Comparison of ENCODE assay signal across 24 cellular contexts in the genomic region with DNA sequence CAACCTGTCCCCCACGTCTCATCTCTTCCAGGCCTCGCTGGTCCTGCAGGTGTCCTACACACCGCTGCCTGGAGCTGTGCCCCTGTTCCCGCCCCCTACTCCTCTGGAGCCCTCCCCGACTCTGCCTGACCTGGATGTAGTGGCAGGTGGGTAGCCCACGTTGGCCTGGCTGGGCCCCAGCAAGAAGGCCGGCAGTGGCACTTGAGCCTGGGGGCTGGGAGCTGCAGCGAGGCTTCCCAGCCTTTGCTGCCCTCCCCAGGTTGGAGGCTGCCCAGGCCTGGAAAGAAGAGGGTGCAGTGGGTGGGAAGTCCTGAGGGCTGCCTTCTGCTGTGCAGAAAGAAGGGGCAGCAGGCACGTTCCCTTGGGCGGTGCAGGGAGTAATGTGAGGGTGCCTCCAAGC.
"Had no signal": no experiment of that assay in that cellular context is flagged by ENCODE, and none has a peak within 500 bp of the region (broad histone marks: within the 10 kb centered on the region; RNA-seq: fewer than 3 reads in every experiment).

No MANE protein-coding gene starts in this region.

- H3K27me3 ChIP-seq: colonic mucosa, gastrocnemius medialis, heart left ventricle, hepatocyte, left lung, tibial nerve, upper lobe of left lung, uterus had no signal

- H3K27ac ChIP-seq: colonic mucosa, epithelial cell of prostate, gastrocnemius medialis, heart left ventricle, hepatocyte, left lung, lower lobe of right lung, parathyroid adenoma, thoracic aorta, tibial nerve, upper lobe of left lung, uterus had no signal

- H3K27me3 Mint-ChIP-seq: dendritic cell treated with granulocyte-macrophage colony-stimulating factor and Interleukin-4, amounts not matched to agents 40 ng/mL and 50 ng/mL, for 4 days; progenitor cell of endocrine pancreas had no signal

- H3K27ac Mint-ChIP-seq: dendritic cell treated with granulocyte-macrophage colony-stimulating factor and Interleukin-4, amounts not matched to agents 40 ng/mL and 50 ng/mL, for 4 days; endodermal cell; natural killer cell treated with Interleukin-12 subunit alpha and Interleukin-12 subunit beta and Interleukin-15 and Interleukin-18, amount 100 ng/mL, for 72 hours; progenitor cell of endocrine pancreas; stimulated activated memory B cell treated with anti-CD40 and anti-IgM and Interleukin-4, amounts not matched to agents 10 μg/mL and 1 μg/mL and 100 μg/mL, for 72 hours; stimulated activated naive CD8-positive, alpha-beta T cell treated with anti-CD3 and anti-CD28 coated beads, Interleukin-15, Interleukin-2, amounts not matched to agents 100 ng/mL and 50 ng/mL, for 24 hours had no signal

- ATAC-seq: gastrocnemius medialis; left cardiac atrium; left lung; lower lobe of right lung; stimulated activated memory B cell treated with anti-CD40 and anti-IgM and Interleukin-4, amounts not matched to agents 10 μg/mL and 1 μg/mL and 100 μg/mL, for 72 hours had no signal

- H3K4me1 ChIP-seq: colonic mucosa, lower lobe of right lung, tibial nerve, uterus had no signal

- H3K4me3 Mint-ChIP-seq: dendritic cell treated with granulocyte-macrophage colony-stimulating factor and Interleukin-4, amounts not matched to agents 40 ng/mL and 50 ng/mL, for 4 days; endodermal cell; naive B cell; natural killer cell treated with Interleukin-12 subunit alpha and Interleukin-12 subunit beta and Interleukin-15 and Interleukin-18, amount 100 ng/mL, for 72 hours; neural crest cell; stimulated activated memory B cell treated with anti-CD40 and anti-IgM and Interleukin-4, amounts not matched to agents 10 μg/mL and 1 μg/mL and 100 μg/mL, for 72 hours; stimulated activated naive CD8-positive, alpha-beta T cell treated with anti-CD3 and anti-CD28 coated beads, Interleukin-15, Interleukin-2, amounts not matched to agents 100 ng/mL and 50 ng/mL, for 24 hours had no signal

- H3K9me3 ChIP-seq: colonic mucosa, gastrocnemius medialis, heart left ventricle, left lung, lower lobe of right lung, thoracic aorta, tibial nerve, upper lobe of left lung, uterus had no signal

- DNase-seq: colonic mucosa; effector CD8-positive, alpha-beta T cell; endodermal cell; foreskin fibroblast; gastrocnemius medialis; heart left ventricle; left cardiac atrium; left lung; lower lobe of right lung; naive B cell; stimulated activated CD4-positive, alpha-beta T cell treated with anti-CD3 and anti-CD28 coated beads, Interleukin-4, amount 100 ng/mL, for 4 hours; upper lobe of left lung; uterus had no signal

- H3K36me3 Mint-ChIP-seq: naive B cell; natural killer cell treated with Interleukin-12 subunit alpha and Interleukin-12 subunit beta and Interleukin-15 and Interleukin-18, amount 100 ng/mL, for 72 hours; stimulated activated memory B cell treated with anti-CD40 and anti-IgM and Interleukin-4, amounts not matched to agents 10 μg/mL and 1 μg/mL and 100 μg/mL, for 72 hours had no signal

- H3K9me3 Mint-ChIP-seq: dendritic cell treated with granulocyte-macrophage colony-stimulating factor and Interleukin-4, amounts not matched to agents 40 ng/mL and 50 ng/mL, for 4 days; endodermal cell; naive B cell; natural killer cell treated with Interleukin-12 subunit alpha and Interleukin-12 subunit beta and Interleukin-15 and Interleukin-18, amount 100 ng/mL, for 72 hours; neural crest cell; stimulated activated memory B cell treated with anti-CD40 and anti-IgM and Interleukin-4, amounts not matched to agents 10 μg/mL and 1 μg/mL and 100 μg/mL, for 72 hours; stimulated activated naive CD8-positive, alpha-beta T cell treated with anti-CD3 and anti-CD28 coated beads, Interleukin-15, Interleukin-2, amounts not matched to agents 100 ng/mL and 50 ng/mL, for 24 hours had no signal

- H3K36me3 ChIP-seq: colonic mucosa, thoracic aorta, tibial nerve, uterus had no signal

- H3K4me3 ChIP-seq: colonic mucosa, gastrocnemius medialis, heart left ventricle, hepatocyte, left lung, lower lobe of right lung, thoracic aorta, tibial nerve, upper lobe of left lung, uterus had no signal

- H3K4me1 Mint-ChIP-seq: endodermal cell; neural crest cell; stimulated activated memory B cell treated with anti-CD40 and anti-IgM and Interleukin-4, amounts not matched to agents 10 μg/mL and 1 μg/mL and 100 μg/mL, for 72 hours had no signal
